Comparison of ENCODE assay signal across 23 cellular contexts in the genomic region with DNA sequence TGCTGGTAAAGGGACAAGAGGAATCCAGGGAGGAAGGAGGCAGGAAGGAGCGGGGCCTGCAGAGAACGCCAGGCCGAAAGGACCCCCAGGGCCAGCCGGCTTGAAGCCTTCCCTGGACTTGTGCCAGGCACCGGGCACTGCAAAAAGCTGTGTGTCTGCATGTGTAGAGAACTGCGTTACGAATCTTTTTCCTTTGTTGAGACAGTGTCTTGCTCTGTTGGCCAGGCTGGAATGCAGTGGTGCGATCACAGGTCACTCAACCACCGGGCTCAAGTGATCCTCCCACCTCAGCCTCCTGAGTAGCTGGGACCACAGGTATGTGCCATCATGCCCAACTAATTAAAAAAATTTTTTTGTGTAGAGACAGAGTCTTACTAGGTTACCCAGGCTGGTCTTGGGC. TPM values are rescaled to one million over a fixed set of nuclear protein-coding genes. Genes with fewer than 3 reads are reported as not detected.
DNase-seq lines count a peak whose midpoint lies in the region; ATAC-seq, FAIRE-seq and TF ChIP-seq lines count a peak whose summit lies in the region.
"Had no signal": no experiment of that assay in that cellular context is flagged by ENCODE, and none has a peak within 500 bp of the region (broad histone marks: within the 10 kb centered on the region; RNA-seq: fewer than 3 reads in every experiment).

No MANE protein-coding gene starts in this region.

- no peaks in the 10 kb centered on the region for H3K79me2 ChIP-seq in HepG2 (ENCODE audit: insufficient read depth, low read length)

- ATAC-seq in WTC11, result no peak
- ATAC-seq in mucosa of descending colon, result peak; percentile 45
- ATAC-seq in HepG2, result no peak
- ATAC-seq: GM12878, HCT116 had no signal

- no TSS peak for BruUV-seq in HepG2 (replicated peaks; lab: Mats Ljungman, UMichigan)

- TF ChIP-seq EP300 in HepG2 (IDR thresholded peaks at IDR 0.05; ENCODE audit: low read depth in 2 of 2, low read length in 2 of 2), result no peak
- TF ChIP-seq EP300 in HepG2 (CRISPR knock-in tag; IDR thresholded peaks at IDR 0.05; ENCODE audit: borderline replicate concordance), result no peak

- no peak overlapping the region for H3K4me3 Mint-ChIP-seq in WTC11
- H3K4me3 Mint-ChIP-seq: CD4-positive, CD25-positive, alpha-beta regulatory T cell; CD8-positive, alpha-beta memory T cell; HFFc6 had no signal

- 0 out of 2 replicates have a peak, but pooled peaks cover 1% of the 10 kb centered on the region for H3K4me1 Mint-ChIP-seq in WTC11
- H3K4me1 Mint-ChIP-seq: CD4-positive, CD25-positive, alpha-beta regulatory T cell; CD8-positive, alpha-beta memory T cell had no signal

- TF ChIP-seq CTCF in WTC11 (IDR thresholded peaks at IDR 0.05) (no peak), colonic mucosa (IDR thresholded peaks at IDR 0.05) (no peak), mucosa of descending colon (IDR thresholded peaks at IDR 0.05) (no peak), HepG2 (CRISPR knock-in tag; IDR thresholded peaks at IDR 0.05) (no peak)

- H2AFZ ChIP-seq in HepG2 (ENCODE audit: low read length), result no peak overlapping the region

- no peak for TF ChIP-seq POLR2A in HepG2 (IDR thresholded peaks at IDR 0.05; ENCODE audit: insufficient read depth in 1 of 2, low read depth in 2 of 2, low read length in 2 of 2)

- DNase-seq in WTC11 (ENCODE audit: low spot score) (no peak), colonic mucosa (no peak), mucosa of descending colon (peak in 1 of 3 donors; percentile 51), HepG2 (ENCODE audit: low spot score) (no peak), RCC 7860 (ENCODE audit: low spot score) (no peak)
- DNase-seq in NK-92 treated with Interleukin-12 subunit alpha and Interleukin-12 subunit beta, amount 100 ng/mL, for 24 hours (lab: John Stamatoyannopoulos, UW), result no peak
- DNase-seq: ACHN; BE2C; C1 segment of cervical spinal cord; CD4-positive, CD25-positive, alpha-beta regulatory T cell; CD8-positive, alpha-beta memory T cell; COR-L47; DMS 273 treated with DMSO at 0.1 percent for 48 hours; DMS53; DND-41; EL; GOT3; H7; HFFc6 had no signal

- peak overlapping the region in 1 of 2 donors; percentile 76 for H3K9ac ChIP-seq in colonic mucosa (ENCODE audit: low read depth in 2 of 2, low read length in 2 of 2)
- H3K9ac ChIP-seq in HepG2 (ENCODE audit: insufficient read depth, low read depth, low read length), result no peak overlapping the region

- CTCF ChIA-PET in WTC11 (lab: Charles Lee) (no interaction called here), HepG2 (lab: Yijun Ruan, JAX; ENCODE audit: low intra/inter-chr PET ratio, low total read pairs) (no interaction called here)

- H3K36me3 ChIP-seq in colonic mucosa, result no peaks in the 10 kb centered on the region
- H3K36me3 ChIP-seq in mucosa of descending colon (ENCODE audit: low read depth), result no peaks in the 10 kb centered on the region
- no peaks in the 10 kb centered on the region for H3K36me3 ChIP-seq in HepG2 (replicated peaks in 1 of 2; ENCODE audit: control insufficient read depth in 1 of 2, insufficient read depth in 2 of 2, low read length in 2 of 2)
- H3K36me3 ChIP-seq: BE2C had no signal

- no peaks in the 10 kb centered on the region for H4K20me1 ChIP-seq in HepG2 (ENCODE audit: insufficient read depth, low read length)

- peak overlapping the region; percentile 86 for H3K27ac ChIP-seq in colonic mucosa
- H3K27ac ChIP-seq in HepG2 (ENCODE audit: extremely low read length, insufficient read depth, low read length), result no peak overlapping the region

- intact Hi-C loops in colonic mucosa (cut with DNase I) (no loop called here), mucosa of descending colon (cut with DNase I, micrococcal nuclease) (no loop called here), HepG2 (cut with micrococcal nuclease; ENCODE audit: unreplicated experiment) (no loop called here)

- H3K4me1 ChIP-seq in colonic mucosa (no peaks in the 10 kb centered on the region), mucosa of descending colon (ENCODE audit: low read depth) (peaks cover 18% of the 10 kb centered on the region), HepG2 (ENCODE audit: insufficient read depth, low read length) (no peaks in the 10 kb centered on the region)
- H3K4me1 ChIP-seq: BE2C had no signal

- H3K36me3 Mint-ChIP-seq in WTC11, result no peaks in the 10 kb centered on the region; the same call in none of the 2 replicates
- H3K36me3 Mint-ChIP-seq: CD4-positive, CD25-positive, alpha-beta regulatory T cell; CD8-positive, alpha-beta memory T cell had no signal

- no peak overlapping the region for H3K4me3 ChIP-seq in colonic mucosa
- no peak overlapping the region for H3K4me3 ChIP-seq in mucosa of descending colon
- no peak overlapping the region for H3K4me3 ChIP-seq in HepG2 (replicated peaks in 1 of 3; ENCODE audit: insufficient read depth in 1 of 3, low read depth in 2 of 3, low read length in 3 of 3)
- H3K4me3 ChIP-seq: GM12878 had no signal

- POLR2A ChIA-PET in WTC11 (lab: Charles Lee), result no interaction called here
- POLR2A ChIA-PET in HepG2 (lab: Yijun Ruan, JAX), result no interaction called here

- H3K9me3 Mint-ChIP-seq in WTC11, result peaks cover 6% of the 10 kb centered on the region; the same call in 1 of the 2 replicates
- H3K9me3 Mint-ChIP-seq: CD4-positive, CD25-positive, alpha-beta regulatory T cell; CD8-positive, alpha-beta memory T cell; HFFc6 had no signal

- TF ChIP-seq RAD21 in HepG2 (CRISPR knock-in tag; IDR thresholded peaks at IDR 0.05), result no peak

- in situ Hi-C loops in HepG2 (cut with HindIII; ENCODE audit: extremely low pct_ligation_motif_present, low pct_unique_long_range_greater_than_20kb), result no loop called here

- no peaks in the 10 kb centered on the region for H3K9me3 ChIP-seq in colonic mucosa
- no peaks in the 10 kb centered on the region for H3K9me3 ChIP-seq in mucosa of descending colon
- H3K9me3 ChIP-seq in HepG2 (ENCODE audit: low read length), result no peaks in the 10 kb centered on the region
- H3K9me3 ChIP-seq: BE2C had no signal

- no peak overlapping the region for H3K4me2 ChIP-seq in HepG2 (ENCODE audit: low read depth, low read length)

- FAIRE-seq in HepG2 (lab: Jason Lieb, UNC) (no peak), RCC 7860 (lab: Jason Lieb, UNC) (no peak)
- FAIRE-seq: A204.1, GM12878, HTR-8/SVneo had no signal

- 43% methylated on average over 9 of the region's 9 CpGs for WGBS in HepG2 (ENCODE audit: low lambda C conversion rate)

- H3K27ac Mint-ChIP-seq in WTC11, result no peak overlapping the region
- H3K27ac Mint-ChIP-seq: CD4-positive, CD25-positive, alpha-beta regulatory T cell; CD8-positive, alpha-beta memory T cell; HFFc6 had no signal

- no peaks in the 10 kb centered on the region for H3K27me3 Mint-ChIP-seq in WTC11 (ENCODE audit: low read depth)
- H3K27me3 Mint-ChIP-seq: CD4-positive, CD25-positive, alpha-beta regulatory T cell had no signal

- no peaks in the 10 kb centered on the region for H3K27me3 ChIP-seq in colonic mucosa
- H3K27me3 ChIP-seq in HepG2 (ENCODE audit: control insufficient read depth in 1 of 2, insufficient read depth in 2 of 2, low read length in 2 of 2), result peaks cover 3 to 29% of the 10 kb centered on the region in 2 experiments; a peak in 4 of 5 replicates
- H3K27me3 ChIP-seq: BE2C had no signal

TF ChIP-seq in HepG2, 621 proteins besides CTCF, POLR2A, EP300 and RAD21 (continues in another document):
- TF ChIP-seq E2F5 (CRISPR knock-in tag; conservative IDR thresholded peaks at IDR 0.05) (no peak), SP2 (CRISPR knock-in tag; IDR thresholded peaks at IDR 0.05) (no peak)

RNA-seq across cellular contexts. Expression of gene MUC4, which starts 17.0 kb away (rescaled TPM):
- total RNA-seq in WTC11 (2021), result 2.1 to 2.8 TPM (median 2.3 TPM) in 3 replicates
- total RNA-seq in colonic mucosa, result 100 to 1,000 TPM; 150 to 203 TPM
- total RNA-seq in mucosa of descending colon, result 100 to 1,000 TPM; 170 to 415 (median 318) TPM
- not detected in 2 replicates for total RNA-seq in HepG2 (2016; rRNA removed; fragmentation: Illumina TruSeq; extraction: Trizol)
- not detected in 2 replicates for total RNA-seq in HepG2 (2016; cell fraction: cytosol; rRNA removed; fragmentation: Illumina TruSeq; extraction: Trizol; ENCODE audit: low read depth)
- not detected in 2 replicates for total RNA-seq in HepG2 (2016; cell fraction: insoluble cytoplasmic fraction; rRNA removed; fragmentation: Illumina TruSeq; extraction: Trizol)
- total RNA-seq in HepG2 (2016; cell fraction: membrane; rRNA removed; fragmentation: Illumina TruSeq; extraction: Trizol), result not detected in 2 replicates
- not detected in 2 replicates for total RNA-seq in HepG2 (2016; cell fraction: nucleus; rRNA removed; fragmentation: Illumina TruSeq; extraction: Trizol)
- 0.03 TPM in 1 of 2 replicates, not detected in the other for polyA plus RNA-seq in HepG2 (2011; rRNA removed)
- polyA plus RNA-seq in HepG2 (2011; cell fraction: cytosol; rRNA removed), result 0.01 TPM in 1 of 2 replicates, not detected in the other
- 0.10 and 0.42 TPM in 2 replicates for polyA plus RNA-seq in HepG2 (2011; cell fraction: nucleus; rRNA removed)
- polyA plus RNA-seq in HepG2 (2012), result not detected in 2 replicates
- not detected in 2 replicates for polyA plus RNA-seq in HepG2 (2016; cell fraction: cytosol; fragmentation: Illumina TruSeq; extraction: Trizol; ENCODE audit: low read depth)
- not detected in 2 replicates for polyA plus RNA-seq in HepG2 (2016; cell fraction: insoluble cytoplasmic fraction; fragmentation: Illumina TruSeq; extraction: Trizol; ENCODE audit: low read depth)
- not detected in 2 replicates for polyA plus RNA-seq in HepG2 (2016; cell fraction: membrane; fragmentation: Illumina TruSeq; extraction: Trizol; ENCODE audit: low read depth)
- not detected in 2 replicates for polyA plus RNA-seq in HepG2 (2016; cell fraction: nucleus; fragmentation: Illumina TruSeq; extraction: Trizol; ENCODE audit: insufficient read depth, low read depth)
- polyA minus RNA-seq in HepG2 (2011; rRNA and poly(A)+ RNA removed; ENCODE audit: low replicate concordance), result 0.40 TPM in 1 of 2 replicates, not detected in the other
- polyA minus RNA-seq in HepG2 (2011; cell fraction: cytosol; rRNA and poly(A)+ RNA removed), result not detected in 2 replicates
- polyA minus RNA-seq in HepG2 (2011; cell fraction: nucleus; rRNA and poly(A)+ RNA removed), result under 0.01 TPM in 1 of 2 replicates, not detected in the other
- total RNA-seq: CD4-positive, CD25-positive, alpha-beta regulatory T cell; HFFc6 had no signal
- polyA plus RNA-seq: CD4-positive, CD25-positive, alpha-beta regulatory T cell; CD8-positive, alpha-beta memory T cell had no signal

Comparison
In these comparisons a context has a peak if more than half of its experiments do, and no peak if none do; other contexts are left out.
1. RNA of gene MUC4, which starts 17.0 kb away (total RNA-seq): 170 to 415 TPM in mucosa of descending colon and 150 to 203 TPM in colonic mucosa; 2.1 to 2.8 TPM in WTC11 and not detected in HepG2; every median in the first group is over 10 times any median in the second.
2. Of the 50 proteins assayed by ChIP-seq in both HepG2 and WTC11: peak only in HepG2: none; only in WTC11: ZNF121; in both: none; in neither: 49.